In genomic region chr6:170361335-170361734, GRCh38 we compare ENCODE assay signal across 37 cellular contexts. TPM values are rescaled to one million over a fixed set of nuclear protein-coding genes. Genes with fewer than 3 reads are reported as not detected.
DNase-seq lines count a peak whose midpoint lies in the region; ATAC-seq, FAIRE-seq and TF ChIP-seq lines count a peak whose summit lies in the region.
"Had no signal": no experiment of that assay in that cellular context is flagged by ENCODE, and none has a peak within 500 bp of the region (broad histone marks: within the 10 kb centered on the region; RNA-seq: fewer than 3 reads in every experiment).

No MANE protein-coding gene starts in this region.

- no peak for ATAC-seq in activated T-cell treated with anti-CD3 and anti-CD28 coated beads, Interleukin-2, amount 50 U/mL, for 4 hours
- ATAC-seq in activated T-cell treated with anti-CD3 and anti-CD28 coated beads, Interleukin-2, amount 50 U/mL, for 72 hours (replicated peaks in 1 of 2): no peak
- ATAC-seq in GM12878: no peak
- ATAC-seq: A549; CD8-positive, alpha-beta T cell had no signal

- TF ChIP-seq EP300 in GM12878 (IDR thresholded peaks at IDR 0.05; ENCODE audit: borderline replicate concordance in 1 of 2, control insufficient read depth in 1 of 2, low read depth in 2 of 2, low read length in 2 of 2): no peak

- peaks cover 89% of the 10 kb centered on the region for H3K36me3 Mint-ChIP-seq in activated T-cell treated with anti-CD3 and anti-CD28 coated beads, Interleukin-2, amount 50 U/mL, for 24 hours (ENCODE audit: low read depth)
- peaks cover 39% of the 10 kb centered on the region for H3K36me3 Mint-ChIP-seq in activated T-cell treated with anti-CD3 and anti-CD28 coated beads, Interleukin-2, amount 50 U/mL, for 4 hours (ENCODE audit: insufficient read depth)
- H3K36me3 Mint-ChIP-seq in activated T-cell treated with anti-CD3 and anti-CD28 coated beads, Interleukin-2, amount 50 U/mL, for 72 hours (ENCODE audit: insufficient read depth in 2 of 2): peaks cover 0 to 6% of the 10 kb centered on the region in 2 donors

- peaks cover 9 to 13% of the 10 kb centered on the region in 2 donors for H3K4me1 ChIP-seq in adrenal gland (replicated peaks in 1 of 2)
- no peaks in the 10 kb centered on the region for H3K4me1 ChIP-seq in GM12878 (ENCODE audit: control insufficient read depth, insufficient read depth, low read length)
- H3K4me1 ChIP-seq: A549, BE2C had no signal

- POLR2A ChIA-PET in GM12878 (lab: Charles Lee): no interaction called here

- no peak overlapping the region for H2AFZ ChIP-seq in GM12878 (ENCODE audit: control insufficient read depth, low read depth, low read length)

- no peak for TF ChIP-seq RAD21 in GM12878 (IDR thresholded peaks at IDR 0.05; ENCODE audit: insufficient read depth, low read depth, low read length)

- no peak overlapping the region for H3K4me3 Mint-ChIP-seq in activated T-cell treated with anti-CD3 and anti-CD28 coated beads, Interleukin-2, amount 50 U/mL, for 24 hours
- H3K4me3 Mint-ChIP-seq in activated T-cell treated with anti-CD3 and anti-CD28 coated beads, Interleukin-2, amount 50 U/mL, for 4 hours: no peak overlapping the region
- H3K4me3 Mint-ChIP-seq in activated T-cell treated with anti-CD3 and anti-CD28 coated beads, Interleukin-2, amount 50 U/mL, for 72 hours: no peak overlapping the region
- H3K4me3 Mint-ChIP-seq: B cell; CD14-positive monocyte; CD4-positive, alpha-beta memory T cell; CD4-positive, alpha-beta T cell; CD4-positive, CD25-positive, alpha-beta regulatory T cell; CD8-positive, alpha-beta memory T cell; CD8-positive, alpha-beta T cell had no signal

- H3K4me1 Mint-ChIP-seq in activated T-cell treated with anti-CD3 and anti-CD28 coated beads, Interleukin-2, amount 50 U/mL, for 24 hours (ENCODE audit: low read depth): no peaks in the 10 kb centered on the region
- no peaks in the 10 kb centered on the region for H3K4me1 Mint-ChIP-seq in activated T-cell treated with anti-CD3 and anti-CD28 coated beads, Interleukin-2, amount 50 U/mL, for 4 hours (ENCODE audit: low read depth)
- no peaks in the 10 kb centered on the region for H3K4me1 Mint-ChIP-seq in activated T-cell treated with anti-CD3 and anti-CD28 coated beads, Interleukin-2, amount 50 U/mL, for 72 hours (ENCODE audit: low read depth)
- H3K4me1 Mint-ChIP-seq: B cell, CD14-positive monocyte had no signal

- H3K27me3 ChIP-seq in adrenal gland: no peaks in the 10 kb centered on the region
- H3K27me3 ChIP-seq in GM12878 (replicated peaks in 1 of 2; ENCODE audit: control insufficient read depth in 2 of 2, insufficient read depth in 2 of 2, low read length in 1 of 2): no peaks in the 10 kb centered on the region
- H3K27me3 ChIP-seq: BE2C; BLaER1; BLaER1 treated with 17β-estradiol and CSF1 and Interleukin-3, amounts not matched to agents 10 nM and 100 nM had no signal

- BruUV-seq in GM12878 (replicated peaks; lab: Mats Ljungman, UMichigan): no TSS peak

- H3K36me3 ChIP-seq in adrenal gland (replicated peaks in 1 of 2): peaks cover 0 to 28% of the 10 kb centered on the region in 2 donors
- peaks cover 4 to 28% of the 10 kb centered on the region in 2 experiments; a peak in 3 of 4 replicates for H3K36me3 ChIP-seq in GM12878 (ENCODE audit: control insufficient read depth in 2 of 2, insufficient read depth in 2 of 2, low read length in 1 of 2)

- H3K9me3 ChIP-seq in adrenal gland (replicated peaks in 1 of 3) (no peaks in the 10 kb centered on the region), GM12878 (replicated peaks; ENCODE audit: control insufficient read depth, insufficient read depth, low read length) (no peaks in the 10 kb centered on the region)
- H3K9me3 ChIP-seq: A549; BE2C; BLaER1; BLaER1 treated with 17β-estradiol and CSF1 and Interleukin-3, amounts not matched to agents 10 nM and 100 nM; Caco-2 had no signal

- no peaks in the 10 kb centered on the region for H4K20me1 ChIP-seq in GM12878 (ENCODE audit: control insufficient read depth, insufficient read depth)

- RAD21 ChIA-PET in GM12878 (lab: Charles Lee; ENCODE audit: unreplicated experiment): no interaction called here

- in situ Hi-C loops in GM12878 (cut with MboI): no loop called here

- TF ChIP-seq POLR2A in adrenal gland (IDR thresholded peaks at IDR 0.05) (no peak), GM12878 (IDR thresholded peaks at IDR 0.05; ENCODE audit: low read depth, low read length) (no peak)

- H3K27me3 Mint-ChIP-seq in activated T-cell treated with anti-CD3 and anti-CD28 coated beads, Interleukin-2, amount 50 U/mL, for 24 hours: no peaks in the 10 kb centered on the region
- no peaks in the 10 kb centered on the region for H3K27me3 Mint-ChIP-seq in activated T-cell treated with anti-CD3 and anti-CD28 coated beads, Interleukin-2, amount 50 U/mL, for 4 hours (ENCODE audit: low read depth)
- H3K27me3 Mint-ChIP-seq in activated T-cell treated with anti-CD3 and anti-CD28 coated beads, Interleukin-2, amount 50 U/mL, for 72 hours (ENCODE audit: low read depth): no peaks in the 10 kb centered on the region
- H3K27me3 Mint-ChIP-seq: B cell; CD4-positive, alpha-beta memory T cell; CD4-positive, alpha-beta T cell; CD4-positive, CD25-positive, alpha-beta regulatory T cell had no signal

- peak overlapping the region; percentile 50 for H3K27ac Mint-ChIP-seq in activated T-cell treated with anti-CD3 and anti-CD28 coated beads, Interleukin-2, amount 50 U/mL, for 24 hours
- peak overlapping the region; percentile 78 for H3K27ac Mint-ChIP-seq in activated T-cell treated with anti-CD3 and anti-CD28 coated beads, Interleukin-2, amount 50 U/mL, for 72 hours
- H3K27ac Mint-ChIP-seq: B cell; CD4-positive, alpha-beta memory T cell; CD4-positive, alpha-beta T cell; CD8-positive, alpha-beta T cell had no signal

- no peak for DNase-seq in activated T-cell treated with anti-CD3 and anti-CD28 coated beads, Interleukin-2, amount 50 U/mL, for 24 hours
- no peak for DNase-seq in activated T-cell treated with anti-CD3 and anti-CD28 coated beads, Interleukin-2, amount 50 U/mL, for 4 hours
- DNase-seq in activated T-cell treated with anti-CD3 and anti-CD28 coated beads, Interleukin-2, amount 50 U/mL, for 72 hours: no peak
- no peak for DNase-seq in activated T-cell treated with anti-CD3 and anti-CD28 coated beads, Interleukin-2, amount 50 U/mL, for 1 hour
- DNase-seq in adrenal gland: peak in 2 of 7 donors; percentile 50 to 53
- DNase-seq in GM12878 (ENCODE audit: low read depth, low spot score): no peak
- no peak for DNase-seq in urothelium cell line (ENCODE audit: low spot score)
- no peak for DNase-seq in activated CD8-positive, alpha-beta memory T cell treated with anti-CD3 and anti-CD28 coated beads for 24 hours
- DNase-seq: 8988T; ACHN; AML-193; BE2C; C1 segment of cervical spinal cord; Caco-2; Calu3; CD4-positive, alpha-beta memory T cell; CD4-positive, alpha-beta T cell; CD4-positive, CD25-positive, alpha-beta regulatory T cell; CD8-positive, alpha-beta memory T cell; CD8-positive, alpha-beta T cell; COR-L47; DMS 273 treated with DMSO at 0.1 percent for 48 hours; DMS153; DMS53; DMS79; DMS79 treated with DMSO at 0.1 percent for 48 hours; DND-41; EL had no signal

- TF ChIP-seq CTCF in adrenal gland (IDR thresholded peaks at IDR 0.05) (no peak), GM12878 (IDR thresholded peaks at IDR 0.05 in 2 of 3, conservative IDR thresholded peaks at IDR 0.05 in 1 of 3; ENCODE audit: control insufficient read depth in 2 of 3, extremely low read depth in 1 of 3, insufficient read depth in 1 of 3, low read depth in 3 of 3, low read length in 3 of 3) (no peak)

- CTCF ChIA-PET in GM12878 (lab: Yijun Ruan, JAX): no interaction called here

- peak overlapping the region in 3 of 5 donors; percentile 55 to 90 (median 59) for H3K27ac ChIP-seq in adrenal gland
- no peak overlapping the region for H3K27ac ChIP-seq in GM12878 (ENCODE audit: control insufficient read depth, insufficient read depth)
- H3K27ac ChIP-seq: 22Rv1; A549; BLaER1; BLaER1 treated with 17β-estradiol and CSF1 and Interleukin-3, amounts not matched to agents 10 nM and 100 nM; C4-2B had no signal

- WGBS in adrenal gland, 4 donors: 42 to 60% (median 58%) methylated on average over 3 of the region's 3 CpGs
- WGBS in GM12878 (ENCODE audit: insufficient coverage, insufficient replicate concordance, low lambda C conversion rate, missing lambda C conversion rate): 72% methylated on average over 3 of the region's 3 CpGs

- no peak overlapping the region for H3K4me2 ChIP-seq in GM12878 (ENCODE audit: control insufficient read depth, insufficient read depth)
- H3K4me2 ChIP-seq: A549; BLaER1; BLaER1 treated with 17β-estradiol and CSF1 and Interleukin-3, amounts not matched to agents 10 nM and 100 nM had no signal

- H3K4me3 ChIP-seq in adrenal gland (no peak overlapping the region), GM12878 (no peak overlapping the region)
- H3K4me3 ChIP-seq: A549; BLaER1; BLaER1 treated with 17β-estradiol and CSF1 and Interleukin-3, amounts not matched to agents 10 nM and 100 nM had no signal

- no peaks in the 10 kb centered on the region for H3K9me3 Mint-ChIP-seq in activated T-cell treated with anti-CD3 and anti-CD28 coated beads, Interleukin-2, amount 50 U/mL, for 24 hours
- no peaks in the 10 kb centered on the region for H3K9me3 Mint-ChIP-seq in activated T-cell treated with anti-CD3 and anti-CD28 coated beads, Interleukin-2, amount 50 U/mL, for 4 hours
- H3K9me3 Mint-ChIP-seq in activated T-cell treated with anti-CD3 and anti-CD28 coated beads, Interleukin-2, amount 50 U/mL, for 72 hours: no peaks in the 10 kb centered on the region
- H3K9me3 Mint-ChIP-seq: CD14-positive monocyte; CD4-positive, alpha-beta memory T cell; CD4-positive, alpha-beta T cell; CD4-positive, CD25-positive, alpha-beta regulatory T cell; CD8-positive, alpha-beta memory T cell; CD8-positive, alpha-beta T cell had no signal

- H3K79me2 ChIP-seq in GM12878 (ENCODE audit: control insufficient read depth, insufficient read depth, low read length): no peaks in the 10 kb centered on the region

- H3K9ac ChIP-seq in GM12878 (ENCODE audit: control insufficient read depth, insufficient read depth, low read length): no peak overlapping the region
- H3K9ac ChIP-seq: BLaER1; BLaER1 treated with 17β-estradiol and CSF1 and Interleukin-3, amounts not matched to agents 10 nM and 100 nM had no signal

- FAIRE-seq in GM12878 (lab: Jason Lieb, UNC) (peak; percentile 47), urothelium cell line (lab: Jason Lieb, UNC) (no peak)
- FAIRE-seq: A204.1, A549, D721Med had no signal

- SMC1A ChIA-PET in GM12878 (lab: Charles Lee; ENCODE audit: uncharacterized antibody, unreplicated experiment): no interaction called here

- intact Hi-C loops in adrenal gland (cut with DNase I) (no loop called here), GM12878 (cut with micrococcal nuclease; ENCODE audit: unreplicated experiment) (no loop called here)

RNA-seq across cellular contexts. Expression of gene FAM120B, which starts 54.8 kb away (rescaled TPM):
- total RNA-seq in activated T-cell treated with anti-CD3 and anti-CD28 coated beads, Interleukin-2, amount 50 U/mL, for 4 hours: 10 to 100 TPM; 13.8 to 14.3 (median 14.3) TPM
- 10 to 100 TPM; 17.2 to 23.2 TPM for total RNA-seq in activated T-cell treated with anti-CD3 and anti-CD28 coated beads, Interleukin-2, amount 50 U/mL, for 72 hours
- 10 to 100 TPM; 18.6 to 34.9 (median 27.5) TPM for total RNA-seq in adrenal gland
- 10 to 100 TPM; 12.4 to 42.0 (median 15.0) TPM for polyA plus RNA-seq in adrenal gland
- total RNA-seq in GM12878 (2013; cell fraction: nucleolus; rRNA removed): 72.4 and 76.8 TPM in 2 replicates
- 12.8 and 13.0 TPM in 2 replicates for total RNA-seq in GM12878 (2014; rRNA removed)
- 13.4 and 13.9 TPM in 2 replicates for total RNA-seq in GM12878 (2014; rRNA removed; fragmentation: Illumina TruSeq; extraction: Trizol)
- total RNA-seq in GM12878 (2021): 20.2 and 20.8 TPM in 2 replicates
- 7.8 TPM for polyA plus RNA-seq in GM12878 (2011; ENCODE audit: low read depth)
- 13.7 TPM in 2 replicates for polyA plus RNA-seq in GM12878 (2011; rRNA removed)
- polyA plus RNA-seq in GM12878 (2011; cell fraction: cytosol; rRNA removed): 11.0 and 12.8 TPM in 2 replicates
- 24.5 and 25.8 TPM in 2 replicates for polyA plus RNA-seq in GM12878 (2011; cell fraction: nucleus; rRNA removed)
- polyA plus RNA-seq in GM12878 (2012): 12.2 and 14.1 TPM in 2 replicates
- 19.6 and 24.6 TPM in 2 replicates for polyA plus RNA-seq in GM12878 (2014; fragmentation: Illumina TruSeq; extraction: Trizol)
- polyA plus RNA-seq in GM12878 (2014; fragmentation: Nextera tagmentation; extraction: Ambion mirVana): 1 to 10 TPM; 3.3 to 4.8 TPM
- 16.4 and 16.9 TPM in 2 replicates for polyA plus RNA-seq in GM12878 (2014; rRNA removed)
- polyA plus RNA-seq in GM12878 (2016; fragmentation: Nextera tagmentation; extraction: Ambion mirVana): 10 to 100 TPM; 21.1 to 21.6 TPM
- 33.9 and 34.2 TPM in 2 replicates for polyA minus RNA-seq in GM12878 (2011; rRNA and poly(A)+ RNA removed)
- 5.5 and 8.2 TPM in 2 replicates for polyA minus RNA-seq in GM12878 (2011; cell fraction: cytosol; rRNA and poly(A)+ RNA removed)
- polyA minus RNA-seq in GM12878 (2011; cell fraction: nucleus; rRNA and poly(A)+ RNA removed): 26.8 and 33.3 TPM in 2 replicates
